ENCODE assay signal across 8 cellular contexts in genomic region chr17:16991349-16992009, GRCh38. TPM values are rescaled to one million over a fixed set of nuclear protein-coding genes. Genes with fewer than 3 reads are reported as not detected.
DNase-seq lines count a peak whose midpoint lies in the region; ATAC-seq and TF ChIP-seq lines count a peak whose summit lies in the region.

No MANE protein-coding gene starts in this region.

- ATAC-seq in effector memory CD8-positive, alpha-beta T cell (replicated peaks) = peak; percentile 64
- no peak for ATAC-seq in GM21619 (IDR thresholded peaks at IDR 0.05; ENCODE audit: unreplicated experiment)

- no peaks in the 10 kb centered on the region for H3K27me3 Mint-ChIP-seq in effector memory CD8-positive, alpha-beta T cell

- no peaks in the 10 kb centered on the region for H3K9me3 Mint-ChIP-seq in effector memory CD8-positive, alpha-beta T cell

- no peak overlapping the region for H3K4me3 ChIP-seq in AG04449 (ENCODE audit: low read depth, low read length)

- DNase-seq in AG04449 (ENCODE audit: low read depth, low spot score) (no peak), NOMO-1 (lab: John Stamatoyannopoulos, UW; ENCODE audit: unreplicated experiment in 2 of 2) (peak; percentile 62 to 69), mesenteric fat pad (ENCODE audit: low spot score) (peak; percentile 93)
- peak; percentile 55 to 60 for DNase-seq in activated CD8-positive, alpha-beta memory T cell treated with anti-CD3 and anti-CD28 coated beads for 4 hours (ENCODE audit: low read depth in 2 of 2)
- DNase-seq in effector memory CD8-positive, alpha-beta T cell = peak; percentile 75 to 79 (median 79)
- DNase-seq in stimulated activated CD8-positive, alpha-beta memory T cell treated with anti-CD3 and anti-CD28 coated beads, Interleukin-2, amount 100 ng/mL, for 48 hours (ENCODE audit: low read depth in 2 of 2) = peak; percentile 72 to 75

- peak; percentile 85 for TF ChIP-seq CTCF in AG04449 (IDR thresholded peaks at IDR 0.05; ENCODE audit: insufficient read depth, low read length, missing control alignments)

- H3K36me3 Mint-ChIP-seq in effector memory CD8-positive, alpha-beta T cell (ENCODE audit: insufficient read depth) = no peaks in the 10 kb centered on the region

- peak overlapping the region; percentile 65 to 67 for H3K4me3 Mint-ChIP-seq in effector memory CD8-positive, alpha-beta T cell

- CTCF ChIA-PET in AG04449 (lab: Yijun Ruan, JAX) = interaction anchor here (0.6 to 4.8 kb wide), 28 partner anchors 9 to 598 kb away, joined by 3 to 41 read pairs (median 4); partner anchors contain the start of gene MPRIP

- H3K27ac Mint-ChIP-seq in effector memory CD8-positive, alpha-beta T cell = peak overlapping the region; percentile 88 to 93

- POLR2A ChIA-PET in AG04449 (lab: Yijun Ruan, JAX) = no interaction called here

- peak; percentile 22 for TF ChIP-seq POLR2A in GM18526 (IDR thresholded peaks at IDR 0.05; ENCODE audit: extremely low read depth, insufficient read length)

- peaks cover 34 to 40% of the 10 kb centered on the region in 2 donors for H3K4me1 Mint-ChIP-seq in effector memory CD8-positive, alpha-beta T cell (ENCODE audit: low read depth in 2 of 2)

RNA-seq across cellular contexts. Expression of gene TNFRSF13B, which starts 19.6 kb away (rescaled TPM):
- not detected for total RNA-seq in mesenteric fat pad

RNA-seq across cellular contexts. Expression of gene MPRIP, which starts 50.8 kb away (rescaled TPM):
- total RNA-seq in mesenteric fat pad = 293 TPM
